Comparison of ENCODE assay signal across 18 cellular contexts in genomic region chr9:105251133-105251532, GRCh38. TPM values are rescaled to one million over a fixed set of nuclear protein-coding genes. Genes with fewer than 3 reads are reported as not detected.
DNase-seq lines count a peak whose midpoint lies in the region; ATAC-seq, FAIRE-seq and TF ChIP-seq lines count a peak whose summit lies in the region.
"Had no signal": no experiment of that assay in that cellular context is flagged by ENCODE, and none has a peak within 500 bp of the region (broad histone marks: within the 10 kb centered on the region; RNA-seq: fewer than 3 reads in every experiment).

No MANE protein-coding gene starts in this region.

- H3K4me2 ChIP-seq in HepG2 (ENCODE audit: low read depth, low read length) = peak overlapping the region; percentile 74

- H3K36me3 Mint-ChIP-seq in activated naive CD4-positive, alpha-beta T cell treated with anti-CD3 and anti-CD28 coated beads, Interleukin-2, amount 50 U/mL, for 24 hours = no peaks in the 10 kb centered on the region
- no peaks in the 10 kb centered on the region for H3K36me3 Mint-ChIP-seq in activated T-helper 2 cell treated with anti-CD3 and anti-CD28 coated beads, Interferon-gamma antibody, Interleukin-2, Interleukin-4, amounts not matched to agents 10 μg/mL and 5 μg/mL and 100 μg/mL, durations not matched to agents 14 hours and 24 hours and 36 hours (ENCODE audit: low read depth)

- H3K4me3 ChIP-seq in HepG2 (replicated peaks in 1 of 3; ENCODE audit: insufficient read depth in 1 of 3, low read depth in 2 of 3, low read length in 3 of 3) (peak overlapping the region in 2 of 3 experiments; percentile 24 to 49; a peak in 2 of 6 replicates), transverse colon (no peak overlapping the region)

- in situ Hi-C loops in HepG2 (cut with HindIII; ENCODE audit: extremely low pct_ligation_motif_present, low pct_unique_long_range_greater_than_20kb) = loop anchor here (5.0 kb wide), 2 partner anchors 41 to 166 kb away; no protein-coding TSS in a partner anchor
- in situ Hi-C loops in transverse colon (cut with MboI; ENCODE audit: low pct_ligation_motif_present in 1 of 4, low pct_unique_long_range_greater_than_20kb in 1 of 4, low sequenced_read_pairs in 3 of 4) = no loop called here

- no peak for TF ChIP-seq RAD21 in HepG2 (CRISPR knock-in tag; IDR thresholded peaks at IDR 0.05)

- TF ChIP-seq CTCF in HepG2 (CRISPR knock-in tag; IDR thresholded peaks at IDR 0.05) (no peak), transverse colon (IDR thresholded peaks at IDR 0.05) (no peak)

- TF ChIP-seq EP300 in HepG2 (IDR thresholded peaks at IDR 0.05; ENCODE audit: low read depth in 2 of 2, low read length in 2 of 2) (no peak), HepG2 (CRISPR knock-in tag; IDR thresholded peaks at IDR 0.05; ENCODE audit: borderline replicate concordance) (no peak), transverse colon (IDR thresholded peaks at IDR 0.05; ENCODE audit: low read depth) (no peak)

- H3K4me1 Mint-ChIP-seq in activated naive CD4-positive, alpha-beta T cell treated with anti-CD3 and anti-CD28 coated beads, Interleukin-2, amount 50 U/mL, for 24 hours = peaks cover 10% of the 10 kb centered on the region
- no peaks in the 10 kb centered on the region for H3K4me1 Mint-ChIP-seq in activated T-helper 2 cell treated with anti-CD3 and anti-CD28 coated beads, Interferon-gamma antibody, Interleukin-2, Interleukin-4, amounts not matched to agents 10 μg/mL and 5 μg/mL and 100 μg/mL, durations not matched to agents 14 hours and 24 hours and 36 hours (ENCODE audit: low read depth)

- H3K4me1 ChIP-seq in HepG2 (ENCODE audit: insufficient read depth, low read length) (peaks cover 87% of the 10 kb centered on the region), transverse colon (peaks cover 4 to 89% (median 52%) of the 10 kb centered on the region in 4 donors)

- H3K36me3 ChIP-seq in HepG2 (replicated peaks in 1 of 2; ENCODE audit: control insufficient read depth in 1 of 2, insufficient read depth in 2 of 2, low read length in 2 of 2) (no peaks in the 10 kb centered on the region), transverse colon (no peaks in the 10 kb centered on the region)

- peak overlapping the region; percentile 59; the same call in 1 of the 2 replicates for H3K9ac ChIP-seq in HepG2 (ENCODE audit: insufficient read depth, low read depth, low read length)

- no peaks in the 10 kb centered on the region for H3K9me3 Mint-ChIP-seq in activated naive CD4-positive, alpha-beta T cell treated with anti-CD3 and anti-CD28 coated beads, Interleukin-2, amount 50 U/mL, for 24 hours
- no peaks in the 10 kb centered on the region for H3K9me3 Mint-ChIP-seq in activated T-helper 2 cell treated with anti-CD3 and anti-CD28 coated beads, Interferon-gamma antibody, Interleukin-2, Interleukin-4, amounts not matched to agents 10 μg/mL and 5 μg/mL and 100 μg/mL, durations not matched to agents 14 hours and 24 hours and 36 hours
- H3K9me3 Mint-ChIP-seq: CD4-positive, alpha-beta T cell had no signal

- no peak overlapping the region for H2AFZ ChIP-seq in HepG2 (ENCODE audit: low read length)

- peak overlapping the region; percentile 8 for H3K27ac Mint-ChIP-seq in activated naive CD4-positive, alpha-beta T cell treated with anti-CD3 and anti-CD28 coated beads, Interleukin-2, amount 50 U/mL, for 24 hours
- no peak overlapping the region for H3K27ac Mint-ChIP-seq in activated T-helper 2 cell treated with anti-CD3 and anti-CD28 coated beads, Interferon-gamma antibody, Interleukin-2, Interleukin-4, amounts not matched to agents 10 μg/mL and 5 μg/mL and 100 μg/mL, durations not matched to agents 14 hours and 24 hours and 36 hours
- H3K27ac Mint-ChIP-seq: B cell; CD4-positive, alpha-beta T cell had no signal

- no peaks in the 10 kb centered on the region for H3K9me3 ChIP-seq in HepG2 (ENCODE audit: low read length)
- no peaks in the 10 kb centered on the region for H3K9me3 ChIP-seq in transverse colon

- intact Hi-C loops in HepG2 (cut with micrococcal nuclease; ENCODE audit: unreplicated experiment) (loop anchor here (1.0 kb wide), 1 partner anchor 162 kb away; no protein-coding TSS in a partner anchor), transverse colon (cut with DNase I; ENCODE audit: low total_unique reads) (no loop called here)
- intact Hi-C loops in activated T-helper 2 cell treated with anti-CD3 and anti-CD28 coated beads, Interferon-gamma antibody, Interleukin-2, Interleukin-4, amounts not matched to agents 10 μg/mL and 5 μg/mL and 100 μg/mL, durations not matched to agents 14 hours and 24 hours and 36 hours (cut with micrococcal nuclease) = no loop called here

- no peak overlapping the region for H3K4me3 Mint-ChIP-seq in activated naive CD4-positive, alpha-beta T cell treated with anti-CD3 and anti-CD28 coated beads, Interleukin-2, amount 50 U/mL, for 24 hours
- no peak overlapping the region for H3K4me3 Mint-ChIP-seq in activated T-helper 2 cell treated with anti-CD3 and anti-CD28 coated beads, Interferon-gamma antibody, Interleukin-2, Interleukin-4, amounts not matched to agents 10 μg/mL and 5 μg/mL and 100 μg/mL, durations not matched to agents 14 hours and 24 hours and 36 hours (ENCODE audit: low read depth)
- H3K4me3 Mint-ChIP-seq: B cell; CD4-positive, alpha-beta T cell had no signal

- H4K20me1 ChIP-seq in HepG2 (ENCODE audit: insufficient read depth, low read length) = no peaks in the 10 kb centered on the region

- POLR2A ChIA-PET in HepG2 (lab: Yijun Ruan, JAX) = interaction anchor here (1.3 kb wide), 2 partner anchors 36 to 40 kb away, joined by 4 to 5 read pairs; no protein-coding TSS in a partner anchor

- BruUV-seq in HepG2 (replicated peaks; lab: Mats Ljungman, UMichigan) = no TSS peak

- no peak for FAIRE-seq in HepG2 (lab: Jason Lieb, UNC)
- FAIRE-seq: HTR-8/SVneo had no signal

- no peaks in the 10 kb centered on the region for H3K27me3 ChIP-seq in HepG2 (ENCODE audit: control insufficient read depth in 1 of 2, insufficient read depth in 2 of 2, low read length in 2 of 2)
- no peaks in the 10 kb centered on the region for H3K27me3 ChIP-seq in transverse colon

- WGBS in HepG2 (ENCODE audit: low lambda C conversion rate) = 55% methylated on average over 8 of the region's 8 CpGs
- 92 to 93% methylated on average over 3 to 8 of the region's 8 CpGs for WGBS in transverse colon (ENCODE audit: low coverage in 1 of 2), 2 donors

- peaks cover 93% of the 10 kb centered on the region for H3K79me2 ChIP-seq in HepG2 (ENCODE audit: insufficient read depth, low read length)

- peak; percentile 18 for ATAC-seq in HepG2
- ATAC-seq: Panc1 had no signal

- H3K27ac ChIP-seq in caudate nucleus (ENCODE audit: low read depth, low read length) (peak overlapping the region; percentile 33), HepG2 (ENCODE audit: extremely low read length, insufficient read depth, low read length) (peak overlapping the region; percentile 80), transverse colon (peak overlapping the region; percentile 79 to 84 (median 80))
- H3K27ac ChIP-seq: 22Rv1 had no signal

- CTCF ChIA-PET in HepG2 (lab: Yijun Ruan, JAX; ENCODE audit: low intra/inter-chr PET ratio, low total read pairs) = no interaction called here

- TF ChIP-seq POLR2A in HepG2 (IDR thresholded peaks at IDR 0.05; ENCODE audit: insufficient read depth in 1 of 2, low read depth in 2 of 2, low read length in 2 of 2) (no peak), transverse colon (IDR thresholded peaks at IDR 0.05) (no peak)

- H3K27me3 Mint-ChIP-seq in activated naive CD4-positive, alpha-beta T cell treated with anti-CD3 and anti-CD28 coated beads, Interleukin-2, amount 50 U/mL, for 24 hours = no peaks in the 10 kb centered on the region
- peaks cover 35% of the 10 kb centered on the region for H3K27me3 Mint-ChIP-seq in activated T-helper 2 cell treated with anti-CD3 and anti-CD28 coated beads, Interferon-gamma antibody, Interleukin-2, Interleukin-4, amounts not matched to agents 10 μg/mL and 5 μg/mL and 100 μg/mL, durations not matched to agents 14 hours and 24 hours and 36 hours (ENCODE audit: low read depth)
- H3K27me3 Mint-ChIP-seq: B cell; CD4-positive, alpha-beta T cell had no signal

- DNase-seq in activated naive CD4-positive, alpha-beta T cell (lab: John Stamatoyannopoulos, UW) = no peak
- no peak for DNase-seq in caudate nucleus (lab: John Stamatoyannopoulos, UW)
- no peak for DNase-seq in HepG2 (ENCODE audit: low spot score)
- no peak for DNase-seq in transverse colon
- no peak for DNase-seq in activated T-helper 2 cell treated with anti-CD3 and anti-CD28 coated beads, Interferon-gamma antibody, Interleukin-2, Interleukin-4, amounts not matched to agents 10 μg/mL and 5 μg/mL and 100 μg/mL, durations not matched to agents 14 hours and 24 hours and 36 hours (ENCODE audit: low spot score)
- no peak for DNase-seq in HK-2 (ENCODE audit: unreplicated experiment)
- DNase-seq in NCI-H146 (lab: John Stamatoyannopoulos, UW) = no peak
- DNase-seq: Calu3; CD4-positive, alpha-beta T cell; NCI-H2029; NCI-H2171; NCI-H446; NCI-H69 had no signal

RNA-seq across cellular contexts. Expression of gene SLC44A1, which starts 6.7 kb away (rescaled TPM):
- total RNA-seq in HepG2 (2016; rRNA removed; fragmentation: Illumina TruSeq; extraction: Trizol) (30.4 and 40.8 TPM in 2 replicates), transverse colon (10 to 100 TPM; 39.3 to 94.1 (median 58.3) TPM)
- total RNA-seq in HepG2 (2016; cell fraction: cytosol; rRNA removed; fragmentation: Illumina TruSeq; extraction: Trizol; ENCODE audit: low read depth) = 12.0 and 12.2 TPM in 2 replicates
- 31.5 and 39.4 TPM in 2 replicates for total RNA-seq in HepG2 (2016; cell fraction: insoluble cytoplasmic fraction; rRNA removed; fragmentation: Illumina TruSeq; extraction: Trizol)
- total RNA-seq in HepG2 (2016; cell fraction: membrane; rRNA removed; fragmentation: Illumina TruSeq; extraction: Trizol) = 34.7 and 38.3 TPM in 2 replicates
- total RNA-seq in HepG2 (2016; cell fraction: nucleus; rRNA removed; fragmentation: Illumina TruSeq; extraction: Trizol) = 31.6 and 40.2 TPM in 2 replicates
- polyA plus RNA-seq in HepG2 (2011; rRNA removed) = 21.1 and 21.4 TPM in 2 replicates
- 15.7 and 26.2 TPM in 2 replicates for polyA plus RNA-seq in HepG2 (2011; cell fraction: cytosol; rRNA removed)
- polyA plus RNA-seq in HepG2 (2011; cell fraction: nucleus; rRNA removed) = 7.9 and 11.1 TPM in 2 replicates
- polyA plus RNA-seq in HepG2 (2012) = 38.1 and 40.7 TPM in 2 replicates
- 5.0 and 7.1 TPM in 2 replicates for polyA plus RNA-seq in HepG2 (2016; cell fraction: cytosol; fragmentation: Illumina TruSeq; extraction: Trizol; ENCODE audit: low read depth)
- polyA plus RNA-seq in HepG2 (2016; cell fraction: insoluble cytoplasmic fraction; fragmentation: Illumina TruSeq; extraction: Trizol; ENCODE audit: low read depth) = 20.0 and 22.2 TPM in 2 replicates
- 13.9 and 16.2 TPM in 2 replicates for polyA plus RNA-seq in HepG2 (2016; cell fraction: membrane; fragmentation: Illumina TruSeq; extraction: Trizol; ENCODE audit: low read depth)
- 26.5 and 26.7 TPM in 2 replicates for polyA plus RNA-seq in HepG2 (2016; cell fraction: nucleus; fragmentation: Illumina TruSeq; extraction: Trizol; ENCODE audit: insufficient read depth, low read depth)
- polyA minus RNA-seq in HepG2 (2011; rRNA and poly(A)+ RNA removed; ENCODE audit: low replicate concordance) = 69.1 and 73.0 TPM in 2 replicates
- polyA minus RNA-seq in HepG2 (2011; cell fraction: cytosol; rRNA and poly(A)+ RNA removed) = 23.7 and 37.4 TPM in 2 replicates
- 30.1 and 37.0 TPM in 2 replicates for polyA minus RNA-seq in HepG2 (2011; cell fraction: nucleus; rRNA and poly(A)+ RNA removed)
- 2.0 and 3.4 TPM in 2 replicates for total RNA-seq in activated T-helper 2 cell treated with anti-CD3 and anti-CD28 coated beads, Interferon-gamma antibody, Interleukin-2, Interleukin-4, amounts not matched to agents 10 μg/mL and 5 μg/mL and 100 μg/mL, durations not matched to agents 14 hours and 24 hours and 36 hours

Comparison
In these comparisons a context has a peak if more than half of its experiments do, and no peak if none do; other contexts are left out.
1. H3K4me3 ChIP-seq: peak in HepG2 (2 of 3); none in transverse colon (0 of 4).
2. Peak in every context shown above with its lines, with median percentiles within 50 percentile points of each other: H3K27ac ChIP-seq.